ENCODE assay signal across 9 cellular contexts in the genomic region with DNA sequence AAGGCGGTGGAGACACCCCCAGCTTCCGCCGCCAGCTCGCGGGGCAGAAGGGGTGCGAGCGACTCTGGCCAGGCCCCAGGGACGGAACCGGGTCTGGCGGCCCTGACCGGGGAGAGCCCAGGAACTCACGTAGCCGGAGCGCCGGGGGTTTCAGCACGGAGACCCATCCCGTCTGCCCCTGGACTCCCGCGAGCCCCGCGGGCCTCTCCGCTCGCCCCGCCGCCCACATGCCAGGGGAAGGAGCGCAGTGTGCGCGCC. TPM values are rescaled to one million over a fixed set of nuclear protein-coding genes. Genes with fewer than 3 reads are reported as not detected.
DNase-seq lines count a peak whose midpoint lies in the region; ATAC-seq and TF ChIP-seq lines count a peak whose summit lies in the region.
"Not testable (repeated sequence)": the region's sequence is repeated elsewhere in the genome, so short reads cannot be mapped to it uniquely, and the experiment has no call there.
"Had no signal": no experiment of that assay in that cellular context is flagged by ENCODE, and none has a peak within 500 bp of the region (broad histone marks: within the 10 kb centered on the region; RNA-seq: fewer than 3 reads in every experiment).

No MANE protein-coding gene starts in this region.

- H3K27me3 Mint-ChIP-seq in activated naive CD8-positive, alpha-beta T cell treated with anti-CD3 and anti-CD28 coated beads for 36 hours; nephron progenitor cell (ENCODE audit: low read depth, poor library complexity); stimulated activated naive CD8-positive, alpha-beta T cell treated with anti-CD3 and anti-CD28 coated beads, Interleukin-15, Interleukin-2, amounts not matched to agents 100 ng/mL and 50 ng/mL, for 24 hours: not testable (repeated sequence)

- not testable (repeated sequence) for H3K27me3 ChIP-seq in BLaER1; endocrine pancreas (ENCODE audit: control insufficient read depth, insufficient read depth, low read length)

- not testable (repeated sequence) for H3K9me3 Mint-ChIP-seq in activated naive CD8-positive, alpha-beta T cell treated with anti-CD3 and anti-CD28 coated beads for 36 hours; nephron progenitor cell; stimulated activated naive CD8-positive, alpha-beta T cell treated with anti-CD3 and anti-CD28 coated beads, Interleukin-15, Interleukin-2, amounts not matched to agents 100 ng/mL and 50 ng/mL, for 24 hours

- H3K27ac ChIP-seq in BLaER1, result peak overlapping the region; percentile 65; the same call in 1 of the 2 replicates
- H3K27ac ChIP-seq in SK-N-MC, result not testable (repeated sequence)

- peak overlapping the region; percentile 85 for H3K27ac Mint-ChIP-seq in activated naive CD8-positive, alpha-beta T cell treated with anti-CD3 and anti-CD28 coated beads for 36 hours
- not testable (repeated sequence) for H3K27ac Mint-ChIP-seq in nephron progenitor cell
- peak overlapping the region; percentile 85 for H3K27ac Mint-ChIP-seq in stimulated activated naive CD8-positive, alpha-beta T cell treated with anti-CD3 and anti-CD28 coated beads, Interleukin-15, Interleukin-2, amounts not matched to agents 100 ng/mL and 50 ng/mL, for 24 hours

- peak overlapping the region; percentile 78 for H3K9ac ChIP-seq in BLaER1
- H3K9ac ChIP-seq in SK-N-MC (ENCODE audit: insufficient read length), result peak overlapping the region; percentile 76
- peak overlapping the region; percentile 77 for H3K9ac ChIP-seq in endocrine pancreas (ENCODE audit: control insufficient read depth, insufficient read depth, low read length)

- H3K9me3 ChIP-seq in BLaER1; SK-N-MC (ENCODE audit: low read depth, low read length); endocrine pancreas (ENCODE audit: control insufficient read depth, low read length); iPS-18c (ENCODE audit: control insufficient read depth, insufficient read depth, low read length): not testable (repeated sequence)

- not testable (repeated sequence) for H4K20me1 ChIP-seq in BLaER1

- H3K36me3 ChIP-seq in BLaER1; SK-N-MC (ENCODE audit: insufficient read depth, low read length); endocrine pancreas (ENCODE audit: control insufficient read depth, insufficient read depth, low read length): not testable (repeated sequence)

- DNase-seq in SK-N-MC (ENCODE audit: low read depth, low spot score); activated naive CD8-positive, alpha-beta T cell treated with anti-CD3 and anti-CD28 coated beads for 36 hours; nephron progenitor cell: not testable (repeated sequence)

- H3K4me2 ChIP-seq in BLaER1, result peak overlapping the region; percentile 91

- peaks cover 24% of the 10 kb centered on the region for H3K4me1 Mint-ChIP-seq in activated naive CD8-positive, alpha-beta T cell treated with anti-CD3 and anti-CD28 coated beads for 36 hours
- H3K4me1 Mint-ChIP-seq in nephron progenitor cell, result peaks cover 17% of the 10 kb centered on the region
- H3K4me1 Mint-ChIP-seq in stimulated activated naive CD8-positive, alpha-beta T cell treated with anti-CD3 and anti-CD28 coated beads, Interleukin-15, Interleukin-2, amounts not matched to agents 100 ng/mL and 50 ng/mL, for 24 hours (ENCODE audit: low read depth), result peaks cover 17% of the 10 kb centered on the region

- ATAC-seq in HG02759 (IDR thresholded peaks at IDR 0.05; ENCODE audit: unreplicated experiment), result peak; percentile 13

- peak overlapping the region; percentile 81 for H3K4me3 Mint-ChIP-seq in activated naive CD8-positive, alpha-beta T cell treated with anti-CD3 and anti-CD28 coated beads for 36 hours
- peak overlapping the region; percentile 91 for H3K4me3 Mint-ChIP-seq in nephron progenitor cell
- H3K4me3 Mint-ChIP-seq in stimulated activated naive CD8-positive, alpha-beta T cell treated with anti-CD3 and anti-CD28 coated beads, Interleukin-15, Interleukin-2, amounts not matched to agents 100 ng/mL and 50 ng/mL, for 24 hours, result peak overlapping the region; percentile 87

- not testable (repeated sequence) for H3K36me3 Mint-ChIP-seq in activated naive CD8-positive, alpha-beta T cell treated with anti-CD3 and anti-CD28 coated beads for 36 hours; nephron progenitor cell (ENCODE audit: low read depth); stimulated activated naive CD8-positive, alpha-beta T cell treated with anti-CD3 and anti-CD28 coated beads, Interleukin-15, Interleukin-2, amounts not matched to agents 100 ng/mL and 50 ng/mL, for 24 hours (ENCODE audit: low read depth)

- H3K4me3 ChIP-seq in BLaER1 (peak overlapping the region; percentile 84), SK-N-MC (peak overlapping the region; percentile 83), iPS-18c (ENCODE audit: insufficient read depth, low read depth, low read length) (peak overlapping the region; percentile 69)
- H3K4me3 ChIP-seq in endocrine pancreas (ENCODE audit: control insufficient read depth, insufficient read depth, low read length), result not testable (repeated sequence)

- H3K4me1 ChIP-seq in BLaER1; endocrine pancreas (ENCODE audit: control insufficient read depth, insufficient read depth, low read length): not testable (repeated sequence)

- not testable (repeated sequence) for TF ChIP-seq CTCF in nephron progenitor cell (IDR thresholded peaks at IDR 0.05)

RNA-seq across cellular contexts. Expression of gene FAM90A1, which starts 15.1 kb away (rescaled TPM):
- under 1 TPM; 0.40 to 0.41 TPM for total RNA-seq in activated naive CD8-positive, alpha-beta T cell treated with anti-CD3 and anti-CD28 coated beads for 36 hours
- total RNA-seq: temporal lobe had no signal
